Comparison of ENCODE assay signal across 8 cellular contexts in genomic region chr20:2172305-2173175, GRCh38.
DNase-seq lines count a peak whose midpoint lies in the region; ATAC-seq, FAIRE-seq and TF ChIP-seq lines count a peak whose summit lies in the region.

No MANE protein-coding gene starts in this region.

- peak overlapping the region; percentile 37 for H3K4me2 ChIP-seq in H9 (ENCODE audit: insufficient read depth, insufficient read length, low read length)
- H3K4me2 ChIP-seq in H1 (ENCODE audit: insufficient read depth in 1 of 2, low read depth in 2 of 2, low read length in 2 of 2) = peak overlapping the region; percentile 15 to 68

- no peaks in the 10 kb centered on the region for H3K36me3 Mint-ChIP-seq in H9 (ENCODE audit: insufficient read depth in 1 of 3, low read depth in 3 of 3)

- H4K20me1 ChIP-seq in H9 (ENCODE audit: control insufficient read depth, insufficient read depth, insufficient read length) (no peaks in the 10 kb centered on the region), H1 (replicated peaks in 1 of 2; ENCODE audit: control insufficient read depth in 1 of 2, insufficient read depth in 2 of 2, low read length in 2 of 2) (peaks cover 0 to 1% of the 10 kb centered on the region in 2 experiments)

- H4K91ac ChIP-seq in H9 (ENCODE audit: insufficient read length, low read depth, low read length) = no peak overlapping the region
- no peak overlapping the region for H4K91ac ChIP-seq in H1 (replicated peaks; ENCODE audit: insufficient read length, low read length)

- no peak for ATAC-seq in HG03378 (IDR thresholded peaks at IDR 0.05; ENCODE audit: unreplicated experiment)

- H3K36me3 ChIP-seq in BE2C = no peaks in the 10 kb centered on the region
- no peaks in the 10 kb centered on the region for H3K36me3 ChIP-seq in H1 (ENCODE audit: control insufficient read depth in 2 of 4, insufficient read depth in 4 of 4, low read length in 3 of 4)

- H3K27ac ChIP-seq in H9 (ENCODE audit: insufficient read length, low read depth, low read length) (no peak overlapping the region), H1 (ENCODE audit: low read depth, low read length) (no peak overlapping the region)

- peak; percentile 55 for FAIRE-seq in H1 (lab: Jason Lieb, UNC)

- CTCF ChIA-PET in H1 (lab: Charles Lee; ENCODE audit: partially characterized antibody) = interaction anchor here (0.5 to 4.5 kb wide), 78 partner anchors 10 to 653 kb away, joined by 3 to 48 read pairs (median 4); no protein-coding TSS in a partner anchor

- DNase-seq in BE2C (peak; percentile 58), H9 (peak; percentile 73), NCI-H774 (lab: John Stamatoyannopoulos, UW) (peak; percentile 35), H1 (ENCODE audit: low read depth in 1 of 2, low spot score in 2 of 2) (peak in 1 of 2 experiments; percentile 87), midbrain (lab: John Stamatoyannopoulos, UW) (peak; percentile 85)
- peak; percentile 87 for DNase-seq in activated CD8-positive, alpha-beta memory T cell treated with anti-CD3 and anti-CD28 coated beads for 24 hours
- peak; percentile 24 to 38 for DNase-seq in stimulated activated CD8-positive, alpha-beta memory T cell treated with anti-CD3 and anti-CD28 coated beads, Interleukin-4, amount 100 ng/mL, for 1 hour (ENCODE audit: low read depth in 2 of 2, low spot score in 1 of 2)

- H4K5ac ChIP-seq in H9 (ENCODE audit: insufficient read length, low read depth, low read length) = no peak overlapping the region
- no peak overlapping the region for H4K5ac ChIP-seq in H1 (ENCODE audit: insufficient read length, low read depth, low read length)

- H3K23ac ChIP-seq in H9 (ENCODE audit: insufficient read length, low read depth, low read length) (no peak overlapping the region), H1 (ENCODE audit: insufficient read length) (no peak overlapping the region)

- no peaks in the 10 kb centered on the region for H3K79me1 ChIP-seq in H9 (ENCODE audit: insufficient read depth, low read depth, low read length, poor library complexity, severe bottlenecking)
- no peaks in the 10 kb centered on the region for H3K79me1 ChIP-seq in H1 (ENCODE audit: low read depth, low read length)

- TF ChIP-seq CTCF in BE2C (IDR thresholded peaks at IDR 0.05; ENCODE audit: low read depth, low read length) (peak; percentile 74), H9 (conservative IDR thresholded peaks at IDR 0.05) (peak; percentile 93), H1 (IDR thresholded peaks at IDR 0.05; ENCODE audit: control extremely low read depth in 1 of 3, insufficient read depth in 1 of 3, low read depth in 1 of 3, low read length in 3 of 3) (peak; percentile 80 to 93 (median 84))

- H3K4me1 ChIP-seq in BE2C (no peaks in the 10 kb centered on the region), H9 (ENCODE audit: insufficient read depth, low read length) (no peaks in the 10 kb centered on the region), H1 (replicated peaks in 1 of 4; ENCODE audit: control insufficient read depth in 3 of 4, insufficient read depth in 4 of 4, low read length in 3 of 4) (no peaks in the 10 kb centered on the region)

- H3K9me3 Mint-ChIP-seq in H9 = no peaks in the 10 kb centered on the region

- peak overlapping the region; percentile 40 to 60; a peak in 4 of 5 replicates for H3K4me3 Mint-ChIP-seq in H9

- H3K4me3 ChIP-seq in BE2C (ENCODE audit: low read depth, low read length) = no peak overlapping the region
- H3K4me3 ChIP-seq in H1 (ENCODE audit: extremely low read depth in 1 of 4, insufficient read depth in 2 of 4, low read depth in 3 of 4, low read length in 4 of 4) = peak overlapping the region in 1 of 4 experiments; percentile 48; a peak in 1 of 8 replicates

- no peak overlapping the region for H3K27ac Mint-ChIP-seq in H9

- TF ChIP-seq EP300 in H1 (IDR thresholded peaks at IDR 0.05; ENCODE audit: borderline replicate concordance in 1 of 2, low read depth in 2 of 2, low read length in 2 of 2) = no peak

- H2BK12ac ChIP-seq in H9 (ENCODE audit: insufficient read length, low read depth, low read length) = no peak overlapping the region
- no peak overlapping the region for H2BK12ac ChIP-seq in H1 (ENCODE audit: low read depth, low read length)

- H4K8ac ChIP-seq in H9 (replicated peaks; ENCODE audit: insufficient read length, low read depth, low read length) (no peak overlapping the region), H1 (ENCODE audit: extremely low read depth, insufficient read depth, low read length) (no peak overlapping the region)

- no peak overlapping the region for H2BK15ac ChIP-seq in H9 (ENCODE audit: low read depth, low read length)
- no peak overlapping the region for H2BK15ac ChIP-seq in H1 (ENCODE audit: low read length)

- peaks cover 18% of the 10 kb centered on the region for H3K27me3 Mint-ChIP-seq in H9 (ENCODE audit: low read depth)

- WGBS in H9 (ENCODE audit: extremely low coverage, insufficient read length, low lambda C conversion rate) = no CpG with 5 or more reads among the region's 17 CpGs
- 29% methylated on average over 15 of the region's 17 CpGs; no CpG with 5 or more reads in 1 of the 2 experiments for WGBS in H1 (ENCODE audit: extremely low coverage in 1 of 2, insufficient coverage in 1 of 2, insufficient read length in 1 of 2, insufficient replicate concordance in 2 of 2, low coverage in 1 of 2, low lambda C conversion rate in 2 of 2, missing lambda C conversion rate in 1 of 2), 2 experiments

- H3K14ac ChIP-seq in H9 (ENCODE audit: insufficient read depth, low read length) = no peak overlapping the region
- no peak overlapping the region for H3K14ac ChIP-seq in H1 (ENCODE audit: insufficient read length)

- POLR2A ChIA-PET in H1 (lab: Charles Lee; ENCODE audit: partially characterized antibody) = interaction anchor here (0.6 to 1.3 kb wide), 2 partner anchors 70 to 71 kb away, joined by 3 to 7 read pairs; partner anchors contain the start of gene STK35

- H3K56ac ChIP-seq in H9 (ENCODE audit: insufficient read length, low read depth, low read length) = no peak overlapping the region
- no peak overlapping the region for H3K56ac ChIP-seq in H1 (replicated peaks; ENCODE audit: insufficient read length, low read depth, low read length)

- H3K9me3 ChIP-seq in BE2C = no peaks in the 10 kb centered on the region
- H3K9me3 ChIP-seq in H9 (ENCODE audit: control insufficient read depth, low read depth, low read length) = no peaks in the 10 kb centered on the region
- no peaks in the 10 kb centered on the region for H3K9me3 ChIP-seq in H1 (ENCODE audit: insufficient read depth in 2 of 2, low read depth in 1 of 2, low read length in 1 of 2)

- no peak overlapping the region for H3T11ph ChIP-seq in H9 (ENCODE audit: low read length)

- H2AK5ac ChIP-seq in H9 (ENCODE audit: insufficient read length, low read length) (no peak overlapping the region), H1 (ENCODE audit: low read depth, low read length) (no peak overlapping the region)

- peak; percentile 95 to 97 for TF ChIP-seq RAD21 in H1 (IDR thresholded peaks at IDR 0.05 in 1 of 2, conservative IDR thresholded peaks at IDR 0.05 in 1 of 2; ENCODE audit: low read depth in 2 of 2, low read length in 2 of 2)

- H3K9ac ChIP-seq in H9 (ENCODE audit: extremely low read depth, insufficient read length, low read length) (no peak overlapping the region), H1 (replicated peaks in 1 of 4; ENCODE audit: extremely low read depth in 1 of 4, low read depth in 3 of 4, low read length in 3 of 4) (no peak overlapping the region)

- H3K79me2 ChIP-seq in H9 (ENCODE audit: insufficient read depth, low read length) (no peaks in the 10 kb centered on the region), H1 (ENCODE audit: control insufficient read depth in 1 of 2, insufficient read depth in 2 of 2, low read length in 2 of 2) (no peaks in the 10 kb centered on the region)

- no peak overlapping the region for H2AFZ ChIP-seq in H9 (ENCODE audit: low read length)
- peak overlapping the region; percentile 98; the same call in 1 of the 2 replicates for H2AFZ ChIP-seq in H1 (ENCODE audit: low read length)

- H3K27me3 ChIP-seq in BE2C (no peaks in the 10 kb centered on the region), H9 (ENCODE audit: insufficient read depth, low read length) (no peaks in the 10 kb centered on the region), H1 (replicated peaks in 1 of 4; ENCODE audit: control insufficient read depth in 3 of 4, extremely low read depth in 1 of 4, insufficient read depth in 3 of 4, low read length in 3 of 4) (no peaks in the 10 kb centered on the region; a peak in 1 of 7 replicates)

- TF ChIP-seq POLR2A in H1 (IDR thresholded peaks at IDR 0.05; ENCODE audit: control extremely low read depth in 1 of 2, low read depth in 2 of 2, low read length in 2 of 2) = no peak

- H3K23me2 ChIP-seq in H9 (ENCODE audit: insufficient read length, low read depth, low read length, poor library complexity, severe bottlenecking) = no peaks in the 10 kb centered on the region
- no peaks in the 10 kb centered on the region for H3K23me2 ChIP-seq in H1 (ENCODE audit: low read depth, low read length)

- no peak overlapping the region for H2BK20ac ChIP-seq in H9 (ENCODE audit: low read depth, low read length, poor library complexity, severe bottlenecking)
- H2BK20ac ChIP-seq in H1 (ENCODE audit: low read length) = no peak overlapping the region

- H3K4ac ChIP-seq in H9 (ENCODE audit: low read depth, low read length) (no peak overlapping the region), H1 (replicated peaks; ENCODE audit: insufficient read length, low read depth, low read length) (no peak overlapping the region)

- no peak overlapping the region for H2BK5ac ChIP-seq in H9 (ENCODE audit: insufficient read length, low read length)
- H2BK5ac ChIP-seq in H1 (ENCODE audit: low read depth, low read length) = no peak overlapping the region

- H3K4me1 Mint-ChIP-seq in H9 = peaks cover 3% of the 10 kb centered on the region in 2 experiments

- H2BK120ac ChIP-seq in H9 (ENCODE audit: low read depth, low read length, poor library complexity, severe bottlenecking) (no peak overlapping the region), H1 (replicated peaks; ENCODE audit: low read depth, low read length) (no peak overlapping the region)

- H3K18ac ChIP-seq in H9 (ENCODE audit: insufficient read length, low read depth, low read length) (no peak overlapping the region), H1 (ENCODE audit: extremely low read depth, low read length) (peak overlapping the region; percentile 71; the same call in 1 of the 2 replicates)
